In the genomic region with DNA sequence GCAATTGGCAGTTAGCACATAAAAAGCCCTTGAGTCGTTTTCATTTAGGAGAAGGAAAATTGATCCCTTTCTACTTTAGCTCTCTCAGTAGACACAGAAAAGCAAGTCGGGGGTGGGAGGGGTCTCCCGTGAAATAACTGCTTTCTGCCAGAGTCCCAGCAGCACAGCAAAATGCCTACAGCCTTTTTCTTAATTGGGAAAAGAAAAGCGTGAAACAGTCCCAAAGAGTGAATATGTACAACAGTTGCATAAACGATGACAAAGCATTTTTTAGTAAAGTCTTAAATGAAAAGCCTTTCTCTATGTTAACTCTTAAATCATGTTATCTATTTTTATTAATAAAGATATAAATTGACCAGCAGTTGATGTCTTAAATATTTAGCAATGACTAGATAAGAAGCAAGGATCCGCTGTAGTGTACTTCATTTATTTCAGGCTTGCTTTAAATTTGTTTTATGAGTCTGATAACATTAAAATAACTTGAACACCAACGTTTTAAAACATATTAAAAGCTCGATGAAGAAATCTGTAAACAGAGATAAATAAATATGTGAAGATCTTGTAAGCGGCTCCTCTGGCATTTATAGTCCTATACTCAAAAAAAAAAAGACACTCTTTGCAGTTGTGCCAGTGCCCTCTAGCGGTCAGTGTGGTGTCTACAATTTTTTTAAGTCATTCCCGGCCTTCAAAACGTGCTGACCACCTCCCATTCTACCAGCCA, we compare ENCODE assay signal across 8 cellular contexts. TPM values are rescaled to one million over a fixed set of nuclear protein-coding genes. Genes with fewer than 3 reads are reported as not detected.
DNase-seq lines count a peak whose midpoint lies in the region; ATAC-seq, FAIRE-seq and TF ChIP-seq lines count a peak whose summit lies in the region.

No MANE protein-coding gene starts in this region.

- 15% methylated on average over 12 of the region's 12 CpGs for WGBS in GM12878 (ENCODE audit: insufficient coverage, insufficient replicate concordance, low lambda C conversion rate, missing lambda C conversion rate)

- no peaks in the 10 kb centered on the region for H3K9me3 ChIP-seq in CD8-positive, alpha-beta T cell (ENCODE audit: low read length)
- no peaks in the 10 kb centered on the region for H3K9me3 ChIP-seq in GM12878 (replicated peaks; ENCODE audit: control insufficient read depth, insufficient read depth, low read length)

- H3K36me3 ChIP-seq in CD8-positive, alpha-beta T cell (ENCODE audit: insufficient read depth, low read length), result no peaks in the 10 kb centered on the region
- no peaks in the 10 kb centered on the region for H3K36me3 ChIP-seq in GM12878 (ENCODE audit: control insufficient read depth in 2 of 2, insufficient read depth in 2 of 2, low read length in 1 of 2)

- BruUV-seq in GM12878 (replicated peaks; lab: Mats Ljungman, UMichigan), result no TSS peak

- H3K9me3 Mint-ChIP-seq in CD8-positive, alpha-beta T cell, result no peaks in the 10 kb centered on the region

- peak; percentile 38 for ATAC-seq in CD8-positive, alpha-beta T cell
- ATAC-seq in GM21529 (IDR thresholded peaks at IDR 0.05; ENCODE audit: unreplicated experiment) (peak; percentile 53), GM12878 (peak; percentile 77), GM18498 (IDR thresholded peaks at IDR 0.05; ENCODE audit: unreplicated experiment) (no peak)

- in situ Hi-C loops in GM12878 (cut with MboI), result loop anchor here (10.0 kb wide), 1 partner anchor 305 kb away; no protein-coding TSS in a partner anchor

- H3K27ac Mint-ChIP-seq in CD8-positive, alpha-beta T cell, result no peak overlapping the region

- H3K27me3 ChIP-seq in CD8-positive, alpha-beta T cell (ENCODE audit: insufficient read depth, low read length), result no peaks in the 10 kb centered on the region
- no peaks in the 10 kb centered on the region for H3K27me3 ChIP-seq in GM12878 (replicated peaks in 1 of 2; ENCODE audit: control insufficient read depth in 2 of 2, insufficient read depth in 2 of 2, low read length in 1 of 2)

- H3K4me2 ChIP-seq in GM12878 (ENCODE audit: control insufficient read depth, insufficient read depth), result no peak overlapping the region

- H3K79me2 ChIP-seq in GM12878 (ENCODE audit: control insufficient read depth, insufficient read depth, low read length), result no peaks in the 10 kb centered on the region

- no peaks in the 10 kb centered on the region for H4K20me1 ChIP-seq in GM12878 (ENCODE audit: control insufficient read depth, insufficient read depth)

- peak; percentile 91 for TF ChIP-seq CTCF in CD8-positive, alpha-beta T cell (IDR thresholded peaks at IDR 0.05)
- TF ChIP-seq CTCF in GM12878 (IDR thresholded peaks at IDR 0.05 in 2 of 3, conservative IDR thresholded peaks at IDR 0.05 in 1 of 3; ENCODE audit: control insufficient read depth in 2 of 3, extremely low read depth in 1 of 3, insufficient read depth in 1 of 3, low read depth in 3 of 3, low read length in 3 of 3), result peak; percentile 69 to 73 (median 69)

- TF ChIP-seq RAD21 in GM12878 (IDR thresholded peaks at IDR 0.05; ENCODE audit: insufficient read depth, low read depth, low read length), result peak; percentile 81

- no peak for TF ChIP-seq EP300 in GM12878 (IDR thresholded peaks at IDR 0.05; ENCODE audit: borderline replicate concordance in 1 of 2, control insufficient read depth in 1 of 2, low read depth in 2 of 2, low read length in 2 of 2)

- H3K4me1 Mint-ChIP-seq in CD8-positive, alpha-beta T cell (ENCODE audit: low read depth), result no peaks in the 10 kb centered on the region

- no peak overlapping the region for H3K27ac ChIP-seq in CD8-positive, alpha-beta T cell (ENCODE audit: low read depth, low read length)
- no peak overlapping the region for H3K27ac ChIP-seq in GM12878 (ENCODE audit: control insufficient read depth, insufficient read depth)

- POLR2A ChIA-PET in CD8-positive, alpha-beta T cell (lab: Charles Lee), result interaction anchor here (0.6 kb wide), 1 partner anchor 1344 kb away, joined by 3 read pairs; no protein-coding TSS in a partner anchor
- POLR2A ChIA-PET in GM12878 (lab: Charles Lee), result interaction anchor here (0.7 to 1.1 kb wide), 5 partner anchors 164 to 1235 kb away, joined by 3 to 8 read pairs (median 4); no protein-coding TSS in a partner anchor

- RAD21 ChIA-PET in GM12878 (lab: Charles Lee; ENCODE audit: unreplicated experiment), result interaction anchor here (0.6 to 1.2 kb wide), 8 partner anchors 8 to 1417 kb away, joined by 3 to 6 read pairs (median 3); no protein-coding TSS in a partner anchor

- H3K9ac ChIP-seq in GM12878 (ENCODE audit: control insufficient read depth, insufficient read depth, low read length), result no peak overlapping the region

- no peak overlapping the region for H3K4me3 ChIP-seq in CD8-positive, alpha-beta T cell (ENCODE audit: low read depth, low read length)
- H3K4me3 ChIP-seq in GM12878, result no peak overlapping the region

- TF ChIP-seq POLR2A in GM12878 (IDR thresholded peaks at IDR 0.05; ENCODE audit: low read depth, low read length), result no peak

- no peaks in the 10 kb centered on the region for H3K36me3 Mint-ChIP-seq in CD8-positive, alpha-beta T cell

- FAIRE-seq in GM12878 (lab: Jason Lieb, UNC), result peak; percentile 38

- no peaks in the 10 kb centered on the region for H3K27me3 Mint-ChIP-seq in CD8-positive, alpha-beta T cell (ENCODE audit: low read depth)

- DNase-seq in CD8-positive, alpha-beta T cell, result peak; percentile 5 to 63 (median 55)
- DNase-seq in NCI-H1417 (lab: John Stamatoyannopoulos, UW) (peak; percentile 56 to 89 (median 58)), T-helper 1 cell (peak; percentile 12 to 46 (median 35)), GM12878 (ENCODE audit: low read depth, low spot score) (peak; percentile 40), iPS-NIHi7 (ENCODE audit: extremely low spot score) (peak; percentile 67)
- peak; percentile 45 for DNase-seq in stimulated activated CD4-positive, alpha-beta T cell treated with anti-CD3 and anti-CD28 coated beads, Interleukin-12 subunit alpha, Interleukin-12 subunit beta, amount 100 ng/mL, for 4 hours

- intact Hi-C loops in CD8-positive, alpha-beta T cell (cut with DNase I, micrococcal nuclease), result loop anchor here (2.0 to 10.0 kb wide), 4 partner anchors 41 to 1462 kb away; no protein-coding TSS in a partner anchor
- intact Hi-C loops in GM12878 (cut with micrococcal nuclease; ENCODE audit: unreplicated experiment), result loop anchor here (2.0 to 10.0 kb wide), 5 partner anchors 252 to 955 kb away; no protein-coding TSS in a partner anchor

- SMC1A ChIA-PET in GM12878 (lab: Charles Lee; ENCODE audit: uncharacterized antibody, unreplicated experiment), result interaction anchor here (0.6 to 4.1 kb wide), 17 partner anchors 8 to 900 kb away, joined by 3 to 27 read pairs (median 4); no protein-coding TSS in a partner anchor

- CTCF ChIA-PET in CD8-positive, alpha-beta T cell (lab: Charles Lee), result interaction anchor here (0.6 to 1.4 kb wide), 17 partner anchors 9 to 1993 kb away, joined by 3 to 6 read pairs (median 3); no protein-coding TSS in a partner anchor
- CTCF ChIA-PET in GM12878 (lab: Yijun Ruan, JAX), result interaction anchor here (0.6 to 2.1 kb wide), 38 partner anchors 9 to 1181 kb away, joined by 3 to 14 read pairs (median 4); no protein-coding TSS in a partner anchor

- no peak overlapping the region for H3K4me3 Mint-ChIP-seq in CD8-positive, alpha-beta T cell

- no peaks in the 10 kb centered on the region for H3K4me1 ChIP-seq in CD8-positive, alpha-beta T cell (ENCODE audit: insufficient read depth, low read length)
- H3K4me1 ChIP-seq in GM12878 (ENCODE audit: control insufficient read depth, insufficient read depth, low read length), result peaks cover 4% of the 10 kb centered on the region; the same call in 1 of the 2 replicates

- peak overlapping the region; percentile 9; the same call in 1 of the 2 replicates for H2AFZ ChIP-seq in GM12878 (ENCODE audit: control insufficient read depth, low read depth, low read length)

TF ChIP-seq in GM12878, 131 proteins besides CTCF, POLR2A, EP300 and RAD21 (continues in another document):
- TF ChIP-seq YY1 (IDR thresholded peaks at IDR 0.05; ENCODE audit: low read depth, low read length) (peak; percentile 67), CHD2 (IDR thresholded peaks at IDR 0.05; ENCODE audit: borderline replicate concordance, low read depth, low read length) (no peak), SMC3 (IDR thresholded peaks at IDR 0.05; ENCODE audit: borderline replicate concordance, low read length) (peak; percentile 84; the same call in 1 of the 2 replicates)
- TF ChIP-seq, protein P1, sequence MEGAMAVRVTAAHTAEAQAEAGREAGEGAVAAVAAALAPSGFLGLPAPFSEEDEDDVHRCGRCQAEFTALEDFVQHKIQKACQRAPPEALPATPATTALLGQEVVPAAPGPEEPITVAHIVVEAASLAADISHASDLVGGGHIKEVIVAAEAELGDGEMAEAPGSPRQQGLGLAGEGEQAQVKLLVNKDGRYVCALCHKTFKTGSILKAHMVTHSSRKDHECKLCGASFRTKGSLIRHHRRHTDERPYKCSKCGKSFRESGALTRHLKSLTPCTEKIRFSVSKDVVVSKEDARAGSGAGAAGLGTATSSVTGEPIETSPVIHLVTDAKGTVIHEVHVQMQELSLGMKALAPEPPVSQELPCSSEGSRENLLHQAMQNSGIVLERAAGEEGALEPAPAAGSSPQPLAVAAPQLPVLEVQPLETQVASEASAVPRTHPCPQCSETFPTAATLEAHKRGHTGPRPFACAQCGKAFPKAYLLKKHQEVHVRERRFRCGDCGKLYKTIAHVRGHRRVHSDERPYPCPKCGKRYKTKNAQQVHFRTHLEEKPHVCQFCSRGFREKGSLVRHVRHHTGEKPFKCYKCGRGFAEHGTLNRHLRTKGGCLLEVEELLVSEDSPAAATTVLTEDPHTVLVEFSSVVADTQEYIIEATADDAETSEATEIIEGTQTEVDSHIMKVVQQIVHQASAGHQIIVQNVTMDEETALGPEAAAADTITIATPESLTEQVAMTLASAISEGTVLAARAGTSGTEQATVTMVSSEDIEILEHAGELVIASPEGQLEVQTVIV (IDR thresholded peaks at IDR 0.05; ENCODE audit: borderline replicate concordance, partially characterized antibody), result no peak

RNA-seq across cellular contexts. Expression of gene ATIC, which starts 42.3 kb away (rescaled TPM):
- total RNA-seq in CD8-positive, alpha-beta T cell, result 10 to 100 TPM; 37.9 to 39.3 TPM
- 135 TPM in 2 replicates for total RNA-seq in GM12878 (2013; cell fraction: nucleolus; rRNA removed)
- total RNA-seq in GM12878 (2014; rRNA removed) (80.4 and 87.9 TPM in 2 replicates), GM12878 (2014; rRNA removed; fragmentation: Illumina TruSeq; extraction: Trizol) (45.1 and 58.7 TPM in 2 replicates), GM12878 (2021) (289 and 300 TPM in 2 replicates)
- polyA plus RNA-seq in GM12878 (2011; ENCODE audit: low read depth), result 331 TPM
- polyA plus RNA-seq in GM12878 (2011; rRNA removed) (140 and 192 TPM in 2 replicates), GM12878 (2014; fragmentation: Illumina TruSeq; extraction: Trizol) (348 and 366 TPM in 2 replicates), GM12878 (2014; fragmentation: Nextera tagmentation; extraction: Ambion mirVana) (100 to 1,000 TPM; 313 to 518 TPM), GM12878 (2014; rRNA removed) (174 and 183 TPM in 2 replicates), GM12878 (2016; fragmentation: Nextera tagmentation; extraction: Ambion mirVana) (100 to 1,000 TPM; 384 to 407 TPM)
- 180 and 182 TPM in 2 replicates for polyA plus RNA-seq in GM12878 (2011; cell fraction: cytosol; rRNA removed)
- polyA plus RNA-seq in GM12878 (2011; cell fraction: nucleus; rRNA removed), result 200 and 239 TPM in 2 replicates
- polyA plus RNA-seq in GM12878 (2012), result 219 and 289 TPM in 2 replicates
- polyA minus RNA-seq in GM12878 (2011; rRNA and poly(A)+ RNA removed), result 236 and 397 TPM in 2 replicates
- 142 and 164 TPM in 2 replicates for polyA minus RNA-seq in GM12878 (2011; cell fraction: cytosol; rRNA and poly(A)+ RNA removed)
- polyA minus RNA-seq in GM12878 (2011; cell fraction: nucleus; rRNA and poly(A)+ RNA removed), result 59.2 and 86.9 TPM in 2 replicates
